25 cellular contexts compared by ENCODE assay signal in genomic region chr16:11412965-11413887, GRCh38.
"Had no signal": no experiment of that assay in that cellular context is flagged by ENCODE, and none has a peak within 500 bp of the region (broad histone marks: within the 10 kb centered on the region; RNA-seq: fewer than 3 reads in every experiment).

No MANE protein-coding gene starts in this region.

- H3K27ac ChIP-seq: epithelial cell of prostate, gastrocnemius medialis, neutrophil, parathyroid adenoma, sigmoid colon, stomach, thyroid gland had no signal

- FAIRE-seq: keratinocyte had no signal

- H3K4me1 ChIP-seq: gastrocnemius medialis, parathyroid adenoma had no signal

- ATAC-seq: esophagus mucosa, gastrocnemius medialis, left lobe of liver had no signal

- H3K4me1 Mint-ChIP-seq: memory B cell had no signal

- H3K27me3 ChIP-seq: dorsolateral prefrontal cortex, gastrocnemius medialis, neutrophil, sigmoid colon, stomach, thyroid gland had no signal

- H3K9ac ChIP-seq: parathyroid adenoma had no signal

- DNase-seq: cerebellar nuclear complex; cortex of kidney; dorsolateral prefrontal cortex; effector CD4-positive, alpha-beta T cell; foreskin fibroblast; gastrocnemius medialis; head of caudate nucleus; sigmoid colon; stimulated activated CD4-positive, alpha-beta T cell treated with anti-CD3 and anti-CD28 coated beads, Interleukin-2, amount 100 ng/mL, for 24 hours; stimulated activated CD4-positive, alpha-beta T cell treated with anti-CD3 and anti-CD28 coated beads, Interleukin-4, amount 100 ng/mL, for 24 hours; stimulated activated naive CD4-positive, alpha-beta T cell treated with Interleukin-2 at 50 U/mL for 16 hours; stomach; thyroid gland had no signal

- H3K9me3 Mint-ChIP-seq: memory B cell; stimulated activated effector memory CD8-positive, alpha-beta T cell treated with anti-CD3 and anti-CD28 coated beads, Interleukin-12 subunit alpha, Interleukin-12 subunit beta, amount 100 ng/mL, for 72 hours; type B pancreatic cell had no signal

- H3K27me3 Mint-ChIP-seq: type B pancreatic cell had no signal

- H3K4me3 Mint-ChIP-seq: memory B cell; nephron; stimulated activated effector memory CD8-positive, alpha-beta T cell treated with anti-CD3 and anti-CD28 coated beads, Interleukin-12 subunit alpha, Interleukin-12 subunit beta, amount 100 ng/mL, for 72 hours; type B pancreatic cell had no signal

- H3K4me3 ChIP-seq: dorsolateral prefrontal cortex, gastrocnemius medialis, lung, sigmoid colon, stomach, thyroid gland had no signal

- H3K9me3 ChIP-seq: gastrocnemius medialis, neutrophil, sigmoid colon, stomach, thyroid gland had no signal

- H3K36me3 Mint-ChIP-seq: memory B cell; stimulated activated effector memory CD8-positive, alpha-beta T cell treated with anti-CD3 and anti-CD28 coated beads, Interleukin-12 subunit alpha, Interleukin-12 subunit beta, amount 100 ng/mL, for 72 hours; type B pancreatic cell had no signal

- H2AFZ ChIP-seq: parathyroid adenoma had no signal

- H3K36me3 ChIP-seq: gastrocnemius medialis, sigmoid colon, stomach, thyroid gland had no signal

- H3K79me2 ChIP-seq: parathyroid adenoma had no signal

- H3K27ac Mint-ChIP-seq: memory B cell; nephron; progenitor cell of endocrine pancreas; stimulated activated effector memory CD8-positive, alpha-beta T cell treated with anti-CD3 and anti-CD28 coated beads, Interleukin-12 subunit alpha, Interleukin-12 subunit beta, amount 100 ng/mL, for 72 hours; type B pancreatic cell had no signal
